Comparison of ENCODE assay signal across 7 cellular contexts in genomic region chr22:32136881-32137280, GRCh38. TPM values are rescaled to one million over a fixed set of nuclear protein-coding genes. Genes with fewer than 3 reads are reported as not detected.
"Had no signal": no experiment of that assay in that cellular context is flagged by ENCODE, and none has a peak within 500 bp of the region (broad histone marks: within the 10 kb centered on the region; RNA-seq: fewer than 3 reads in every experiment).

No MANE protein-coding gene starts in this region.

RNA-seq across cellular contexts. Expression of gene C22orf42, which starts 22.2 kb away (rescaled TPM):
- total RNA-seq: activated CD4-positive, alpha-beta T cell treated with anti-CD3 and anti-CD28 coated beads for 36 hours; activated naive CD8-positive, alpha-beta T cell treated with anti-CD3 and anti-CD28 coated beads for 36 hours; activated T-cell treated with anti-CD3 and anti-CD28 coated beads, Interleukin-2, amount 50 U/mL, for 72 hours; cardiac septum; M059J; RPMI7951; T-helper 2 cell treated with Interferon-gamma antibody and Interleukin-4, amounts not matched to agents 100 ng/mL and 5 ng/mL, for 36 hours had no signal
